ENCODE assay signal across 21 cellular contexts in genomic region chrX:44503550-44503949, GRCh38.
"Had no signal": no experiment of that assay in that cellular context is flagged by ENCODE, and none has a peak within 500 bp of the region (broad histone marks: within the 10 kb centered on the region; RNA-seq: fewer than 3 reads in every experiment).

No MANE protein-coding gene starts in this region.

- H3K4me3 ChIP-seq: body of pancreas, esophagus muscularis mucosa, gastrocnemius medialis, spleen had no signal

- DNase-seq: activated CD4-positive, alpha-beta memory T cell treated with anti-CD3 and anti-CD28 coated beads for 36 hours; activated CD4-positive, alpha-beta T cell treated with anti-CD3 and anti-CD28 coated beads for 48 hours; activated gamma-delta T cell; activated naive CD4-positive, alpha-beta T cell treated with anti-CD3 and anti-CD28 coated beads, Interleukin-2, amount 50 U/mL, for 16 hours; activated T-cell treated with anti-CD3 and anti-CD28 coated beads for 4 hours; anterior cingulate cortex; body of pancreas; dermis blood vessel endothelial cell; effector CD8-positive, alpha-beta T cell; gastrocnemius medialis; hippocampal formation; left ventricle myocardium superior; mammary epithelial cell; midbrain; retina; spleen; stimulated activated CD4-positive, alpha-beta T cell treated with anti-CD3 and anti-CD28 coated beads, Interleukin-4, amount 100 ng/mL, for 4 hours; stimulated activated naive CD8-positive, alpha-beta T cell treated with anti-CD3 and anti-CD28 coated beads, Interleukin-15, Interleukin-2, amounts not matched to agents 100 U/mL and 50 U/mL, for 24 hours; T-helper 2 cell had no signal

- H3K27me3 ChIP-seq: body of pancreas, gastrocnemius medialis, spleen had no signal

- ATAC-seq: body of pancreas; gastrocnemius medialis; left ventricle myocardium superior; natural killer cell treated with Interleukin-12 subunit alpha and Interleukin-12 subunit beta and Interleukin-15 and Interleukin-18, amount 100 ng/mL, for 72 hours; stimulated activated naive CD8-positive, alpha-beta T cell treated with anti-CD3 and anti-CD28 coated beads, Interleukin-15, Interleukin-2, amounts not matched to agents 100 U/mL and 50 U/mL, for 24 hours had no signal

- H3K4me1 ChIP-seq: body of pancreas, esophagus muscularis mucosa, gastrocnemius medialis, spleen had no signal

- H3K9me3 ChIP-seq: body of pancreas, esophagus muscularis mucosa, gastrocnemius medialis, spleen had no signal

- H3K36me3 ChIP-seq: esophagus muscularis mucosa, gastrocnemius medialis, spleen had no signal

- H3K27ac ChIP-seq: body of pancreas, esophagus muscularis mucosa, gastrocnemius medialis, spleen had no signal
